ENCODE assay signal across 25 cellular contexts in the genomic region with DNA sequence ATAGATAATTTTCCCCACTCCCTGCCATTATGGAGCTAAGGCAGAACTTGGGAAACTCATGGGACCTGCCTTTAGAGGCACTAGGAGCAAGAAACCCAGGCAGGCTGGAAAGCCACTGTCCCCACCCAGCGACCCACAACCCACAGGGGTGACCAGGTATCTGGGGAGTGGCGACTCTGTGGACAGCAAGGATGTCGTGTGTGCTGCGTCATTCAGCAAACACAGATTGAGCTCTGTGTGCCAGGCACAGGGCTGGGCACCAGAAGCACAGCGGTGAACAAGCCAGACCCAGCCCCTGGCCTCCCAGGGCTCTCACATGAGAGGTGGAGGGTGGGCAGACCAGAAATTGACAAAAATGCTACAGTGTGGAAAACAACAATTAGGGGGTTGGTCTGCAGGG.
"Had no signal": no experiment of that assay in that cellular context is flagged by ENCODE, and none has a peak within 500 bp of the region (broad histone marks: within the 10 kb centered on the region; RNA-seq: fewer than 3 reads in every experiment).

No MANE protein-coding gene starts in this region.

- H3K27ac ChIP-seq: colonic mucosa, epithelial cell of prostate, gastrocnemius medialis, heart left ventricle, hepatocyte, left lung, parathyroid adenoma, prostate gland, right atrium auricular region, sigmoid colon, thoracic aorta, tibial nerve, upper lobe of left lung had no signal

- H3K4me2 ChIP-seq: hepatocyte had no signal

- H3K9ac ChIP-seq: parathyroid adenoma had no signal

- ATAC-seq: esophagus mucosa; gastrocnemius medialis; heart left ventricle; left cardiac atrium; left lung; naive thymus-derived CD8-positive, alpha-beta T cell; stimulated activated memory B cell treated with anti-CD40 and anti-IgM and Interleukin-4, amounts not matched to agents 10 μg/mL and 1 μg/mL and 100 μg/mL, for 72 hours; stimulated activated naive CD8-positive, alpha-beta T cell treated with anti-CD3 and anti-CD28 coated beads, Interleukin-15, Interleukin-2, amounts not matched to agents 100 U/mL and 50 U/mL, for 24 hours had no signal

- H3K79me2 ChIP-seq: hepatocyte, parathyroid adenoma had no signal

- H3K4me1 ChIP-seq: colonic mucosa, gastrocnemius medialis, heart left ventricle, left lung, parathyroid adenoma, prostate gland, right atrium auricular region, sigmoid colon, tibial nerve, upper lobe of left lung had no signal

- H3K9me3 ChIP-seq: colonic mucosa, gastrocnemius medialis, heart left ventricle, left lung, prostate gland, right atrium auricular region, sigmoid colon, thoracic aorta, tibial nerve, upper lobe of left lung had no signal

- DNase-seq: colonic mucosa; effector CD8-positive, alpha-beta T cell; foreskin fibroblast; gastrocnemius medialis; left cardiac atrium; mesendoderm; nephron progenitor cell; occipital lobe; sigmoid colon; stimulated activated CD4-positive, alpha-beta T cell treated with anti-CD3 and anti-CD28 coated beads, Interleukin-4, amount 100 ng/mL, for 4 hours; stimulated activated naive CD8-positive, alpha-beta T cell treated with anti-CD3 and anti-CD28 coated beads, Interleukin-15, Interleukin-2, amounts not matched to agents 100 U/mL and 50 U/mL, for 24 hours; upper lobe of left lung had no signal

- H3K4me3 ChIP-seq: colonic mucosa, gastrocnemius medialis, heart left ventricle, hepatocyte, left lung, prostate gland, right atrium auricular region, sigmoid colon, thoracic aorta, tibial nerve, upper lobe of left lung had no signal

- FAIRE-seq: urothelium cell line had no signal

- H3K36me3 ChIP-seq: colonic mucosa, gastrocnemius medialis, heart left ventricle, left lung, prostate gland, right atrium auricular region, sigmoid colon, thoracic aorta, tibial nerve, upper lobe of left lung had no signal

- H3K27me3 ChIP-seq: colonic mucosa, right atrium auricular region, upper lobe of left lung had no signal

- H2AFZ ChIP-seq: hepatocyte, parathyroid adenoma had no signal
